Comparison of ENCODE assay signal across 8 cellular contexts in genomic region chr3:25664810-25665645, GRCh38. TPM values are rescaled to one million over a fixed set of nuclear protein-coding genes. Genes with fewer than 3 reads are reported as not detected.
DNase-seq lines count a peak whose midpoint lies in the region; ATAC-seq and TF ChIP-seq lines count a peak whose summit lies in the region.

Gene TOP2B (minus strand): TSS chr3:25664907. CDS start chr3:25664297, 610 bp downstream.

- peak; percentile 98 for DNase-seq in ELF-1 (ENCODE audit: low read depth, low spot score)
- DNase-seq in H7 = peak; percentile 96
- peak; percentile 90 for DNase-seq in M059J (ENCODE audit: low read depth)
- DNase-seq in SHP77 treated with DMSO at 0.1 percent for 48 hours (lab: John Stamatoyannopoulos, UW) = peak; percentile 86
- peak; percentile 98 for DNase-seq in activated effector memory CD4-positive, alpha-beta T cell treated with anti-CD3 and anti-CD28 coated beads, Interleukin-2, amount 50 U/mL, for 16 hours
- DNase-seq in fibroblast of pulmonary artery (ENCODE audit: low read depth) = peak; percentile 97
- peak; percentile 98 for DNase-seq in natural killer cell treated with Interleukin-12 subunit alpha and Interleukin-12 subunit beta and Interleukin-15 and Interleukin-18, amount 100 ng/mL, for 72 hours (ENCODE audit: low spot score)
- DNase-seq in stimulated activated naive CD8-positive, alpha-beta T cell treated with anti-CD3 and anti-CD28 coated beads, Interleukin-15, Interleukin-2, amounts not matched to agents 100 U/mL and 50 U/mL, for 24 hours = peak; percentile 93

- H3K4me1 Mint-ChIP-seq in natural killer cell treated with Interleukin-12 subunit alpha and Interleukin-12 subunit beta and Interleukin-15 and Interleukin-18, amount 100 ng/mL, for 72 hours (ENCODE audit: low read depth in 2 of 2) = peaks cover 39 to 40% of the 10 kb centered on the region in 2 donors

- H3K27me3 ChIP-seq in H7 (ENCODE audit: control insufficient read depth, insufficient read depth, low read length) = no peaks in the 10 kb centered on the region

- no peaks in the 10 kb centered on the region for H3K27me3 Mint-ChIP-seq in natural killer cell treated with Interleukin-12 subunit alpha and Interleukin-12 subunit beta and Interleukin-15 and Interleukin-18, amount 100 ng/mL, for 72 hours

- peaks cover 11% of the 10 kb centered on the region for H3K36me3 Mint-ChIP-seq in natural killer cell treated with Interleukin-12 subunit alpha and Interleukin-12 subunit beta and Interleukin-15 and Interleukin-18, amount 100 ng/mL, for 72 hours

- peak within 1 kb of the TSS; percentile 96 for H3K27ac Mint-ChIP-seq in natural killer cell treated with Interleukin-12 subunit alpha and Interleukin-12 subunit beta and Interleukin-15 and Interleukin-18, amount 100 ng/mL, for 72 hours

- no peaks in the 10 kb centered on the region for H3K36me3 ChIP-seq in H7 (replicated peaks; ENCODE audit: control insufficient read depth, insufficient read depth, low read length)

- H3K4me3 Mint-ChIP-seq in natural killer cell treated with Interleukin-12 subunit alpha and Interleukin-12 subunit beta and Interleukin-15 and Interleukin-18, amount 100 ng/mL, for 72 hours = peak within 1 kb of the TSS; percentile 90

- H3K9me3 Mint-ChIP-seq in natural killer cell treated with Interleukin-12 subunit alpha and Interleukin-12 subunit beta and Interleukin-15 and Interleukin-18, amount 100 ng/mL, for 72 hours = no peaks in the 10 kb centered on the region

- no peak for TF ChIP-seq CTCF in fibroblast of pulmonary artery (IDR thresholded peaks at IDR 0.05; ENCODE audit: low read length, missing control alignments)

- H3K4me3 ChIP-seq in H7 (ENCODE audit: insufficient read depth, low read depth, low read length) = peak within 1 kb of the TSS; percentile 83
- H3K4me3 ChIP-seq in fibroblast of pulmonary artery (replicated peaks; ENCODE audit: low read depth, low read length) = peak within 1 kb of the TSS; percentile 81

- ATAC-seq in natural killer cell treated with Interleukin-12 subunit alpha and Interleukin-12 subunit beta and Interleukin-15 and Interleukin-18, amount 100 ng/mL, for 72 hours = peak; percentile 97
- peak; percentile 95 for ATAC-seq in stimulated activated naive CD8-positive, alpha-beta T cell treated with anti-CD3 and anti-CD28 coated beads, Interleukin-15, Interleukin-2, amounts not matched to agents 100 U/mL and 50 U/mL, for 24 hours

RNA-seq across cellular contexts. Expression of gene TOP2B, which starts in this region (rescaled TPM):
- total RNA-seq in H7 (2014; rRNA removed; shearing (Covaris generic)) = 81.2 and 151 TPM in 2 replicates
- total RNA-seq in M059J (2014; rRNA removed; shearing (Covaris generic)) = 35.5 and 55.1 TPM in 2 replicates
- 100 to 1,000 TPM; 126 to 145 TPM for total RNA-seq in natural killer cell treated with Interleukin-12 subunit alpha and Interleukin-12 subunit beta and Interleukin-15 and Interleukin-18, amount 100 ng/mL, for 72 hours

Comparison
In these comparisons a context has a peak if more than half of its experiments do, and no peak if none do; other contexts are left out.
1. Peak in every context shown above with its lines: DNase-seq, ATAC-seq and H3K4me3 ChIP-seq.